ENCODE assay signal across 32 cellular contexts in the genomic region with DNA sequence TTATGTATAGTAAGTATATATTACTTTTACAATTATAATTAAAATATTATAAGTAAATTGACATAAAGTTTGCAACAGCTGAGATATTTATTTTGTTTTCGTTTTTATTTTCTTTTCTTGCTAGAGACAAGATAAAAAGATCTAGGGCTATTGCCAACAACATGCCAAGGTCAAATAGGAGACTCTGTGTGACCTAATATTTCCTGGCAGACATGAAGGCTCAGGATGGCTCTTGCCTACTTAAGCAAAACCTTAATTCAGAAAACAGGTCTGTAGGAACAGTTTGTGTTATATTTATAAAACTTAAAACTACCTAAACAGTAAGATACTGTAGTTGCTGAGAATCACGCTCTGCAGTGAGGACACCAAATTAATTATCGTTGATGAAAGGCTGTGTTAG.
"Had no signal": no experiment of that assay in that cellular context is flagged by ENCODE, and none has a peak within 500 bp of the region (broad histone marks: within the 10 kb centered on the region; RNA-seq: fewer than 3 reads in every experiment).

No MANE protein-coding gene starts in this region.

- H3K4me2 ChIP-seq: smooth muscle cell had no signal

- H3K36me3 Mint-ChIP-seq: naive thymus-derived CD8-positive, alpha-beta T cell; natural killer cell treated with Interleukin-12 subunit alpha and Interleukin-12 subunit beta and Interleukin-15 and Interleukin-18, amount 100 ng/mL, for 72 hours; stimulated activated memory B cell treated with anti-CD40 and anti-IgM and Interleukin-4, amounts not matched to agents 10 μg/mL and 1 μg/mL and 100 μg/mL, for 72 hours had no signal

- H3K27ac ChIP-seq: neutrophil, pancreas, psoas muscle, skin epidermis, spleen, suprapubic skin, testis, tibial artery, transverse colon, upper lobe of right lung, uterus had no signal

- H3K27ac Mint-ChIP-seq: naive thymus-derived CD8-positive, alpha-beta T cell; natural killer cell treated with Interleukin-12 subunit alpha and Interleukin-12 subunit beta and Interleukin-15 and Interleukin-18, amount 100 ng/mL, for 72 hours; nephron progenitor cell; progenitor cell of endocrine pancreas; stimulated activated memory B cell treated with anti-CD40 and anti-IgM and Interleukin-4, amounts not matched to agents 10 μg/mL and 1 μg/mL and 100 μg/mL, for 72 hours; stimulated activated naive CD8-positive, alpha-beta T cell treated with anti-CD3 and anti-CD28 coated beads, Interleukin-15, amount 100 ng/mL, for 72 hours; type B pancreatic cell had no signal

- H3K4me1 Mint-ChIP-seq: naive thymus-derived CD8-positive, alpha-beta T cell; stimulated activated naive CD8-positive, alpha-beta T cell treated with anti-CD3 and anti-CD28 coated beads, Interleukin-15, amount 100 ng/mL, for 72 hours had no signal

- H3K4me3 Mint-ChIP-seq: naive thymus-derived CD8-positive, alpha-beta T cell; natural killer cell treated with Interleukin-12 subunit alpha and Interleukin-12 subunit beta and Interleukin-15 and Interleukin-18, amount 100 ng/mL, for 72 hours; nephron progenitor cell; neural crest cell; stimulated activated memory B cell treated with anti-CD40 and anti-IgM and Interleukin-4, amounts not matched to agents 10 μg/mL and 1 μg/mL and 100 μg/mL, for 72 hours; stimulated activated naive CD8-positive, alpha-beta T cell treated with anti-CD3 and anti-CD28 coated beads, Interleukin-15, amount 100 ng/mL, for 72 hours; type B pancreatic cell had no signal

- H3K4me1 ChIP-seq: pancreas, psoas muscle, spleen, suprapubic skin, testis, tibial artery, transverse colon, upper lobe of right lung, uterus had no signal

- ATAC-seq: naive thymus-derived CD8-positive, alpha-beta T cell; natural killer cell treated with Interleukin-12 subunit alpha and Interleukin-12 subunit beta and Interleukin-15 and Interleukin-18, amount 100 ng/mL, for 72 hours; pancreas; psoas muscle; right cardiac atrium; sciatic nerve; stimulated activated memory B cell treated with anti-CD40 and anti-IgM and Interleukin-4, amounts not matched to agents 10 μg/mL and 1 μg/mL and 100 μg/mL, for 72 hours; stimulated activated naive CD8-positive, alpha-beta T cell treated with anti-CD3 and anti-CD28 coated beads, Interleukin-15, amount 100 ng/mL, for 72 hours; stimulated activated naive CD8-positive, alpha-beta T cell treated with anti-CD3 and anti-CD28 coated beads, Interleukin-15, Interleukin-2, amounts not matched to agents 100 U/mL and 50 U/mL, for 24 hours; upper lobe of right lung had no signal

- H3K27me3 Mint-ChIP-seq: naive thymus-derived CD8-positive, alpha-beta T cell; natural killer cell treated with Interleukin-12 subunit alpha and Interleukin-12 subunit beta and Interleukin-15 and Interleukin-18, amount 100 ng/mL, for 72 hours; progenitor cell of endocrine pancreas; stimulated activated memory B cell treated with anti-CD40 and anti-IgM and Interleukin-4, amounts not matched to agents 10 μg/mL and 1 μg/mL and 100 μg/mL, for 72 hours; stimulated activated naive CD8-positive, alpha-beta T cell treated with anti-CD3 and anti-CD28 coated beads, Interleukin-15, amount 100 ng/mL, for 72 hours; type B pancreatic cell had no signal

- H3K36me3 ChIP-seq: neutrophil, pancreas, spleen, suprapubic skin, tibial artery, transverse colon, upper lobe of right lung, uterus had no signal

- FAIRE-seq: pancreas had no signal

- DNase-seq: naive thymus-derived CD8-positive, alpha-beta T cell; nephron progenitor cell; nucleus accumbens; pancreas; posterior cingulate gyrus; psoas muscle; right cardiac atrium; spleen; stimulated activated CD4-positive, alpha-beta T cell treated with anti-CD3 and anti-CD28 coated beads, Interleukin-12 subunit alpha, Interleukin-12 subunit beta, amount 100 ng/mL, for 4 hours; stimulated activated CD4-positive, alpha-beta T cell treated with anti-CD3 and anti-CD28 coated beads, Interleukin-1b, Interleukin-23, amount 100 ng/mL, for 48 hours; stimulated activated CD4-positive, alpha-beta T cell treated with anti-CD3 and anti-CD28 coated beads, Interleukin-4, amount 100 ng/mL, for 1 hour; stimulated activated CD4-positive, alpha-beta T cell treated with anti-CD3 and anti-CD28 coated beads, Interleukin-4, amount 100 ng/mL, for 4 hours; stimulated activated CD8-positive, alpha-beta memory T cell treated with anti-CD3 and anti-CD28 coated beads, Interleukin-4, amount 100 ng/mL, for 48 hours; stimulated activated naive CD4-positive, alpha-beta T cell; stimulated activated naive CD8-positive, alpha-beta T cell treated with anti-CD3 and anti-CD28 coated beads, Interleukin-15, amount 100 ng/mL, for 72 hours; stimulated activated naive CD8-positive, alpha-beta T cell treated with anti-CD3 and anti-CD28 coated beads, Interleukin-15, Interleukin-2, amounts not matched to agents 100 U/mL and 50 U/mL, for 24 hours; substantia nigra; testis; tibial artery; transverse colon; upper lobe of right lung; uterus had no signal

- H3K9me3 Mint-ChIP-seq: nephron progenitor cell had no signal

- H3K27me3 ChIP-seq: neutrophil, pancreas, spleen, suprapubic skin, testis, tibial artery, transverse colon, upper lobe of right lung, uterus had no signal

- H3K4me3 ChIP-seq: pancreas, psoas muscle, skin epidermis, smooth muscle cell, spleen, suprapubic skin, testis, tibial artery, transverse colon, upper lobe of right lung, uterus had no signal
